In the genomic region with DNA sequence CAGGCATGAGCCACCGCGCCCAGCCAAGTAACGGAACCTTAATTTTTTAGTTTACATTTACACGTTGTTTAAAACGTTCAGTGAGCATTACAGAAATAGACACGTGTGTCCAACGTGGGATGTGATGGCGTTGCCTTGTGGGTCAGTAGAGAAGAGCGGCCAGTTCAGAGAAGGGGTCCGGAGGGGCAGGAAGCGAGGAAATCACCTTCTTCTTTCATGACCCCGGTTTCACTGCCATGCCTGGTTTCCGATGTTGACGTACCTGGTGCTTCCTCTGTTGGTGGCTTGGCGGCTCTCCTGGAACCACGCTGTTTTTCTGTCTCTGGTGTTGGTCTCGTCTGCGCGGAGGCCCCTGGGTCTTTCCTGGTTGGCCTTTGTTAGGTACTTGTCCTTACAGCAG, we compare ENCODE assay signal across 15 cellular contexts. TPM values are rescaled to one million over a fixed set of nuclear protein-coding genes. Genes with fewer than 3 reads are reported as not detected.
A peak's percentile ranks its signal among the peaks of the same experiment; 100 is the strongest.
DNase-seq lines count a peak whose midpoint lies in the region; ATAC-seq and TF ChIP-seq lines count a peak whose summit lies in the region.
"Had no signal": no experiment of that assay in that cellular context is flagged by ENCODE, and none has a peak within 500 bp of the region (broad histone marks: within the 10 kb centered on the region; RNA-seq: fewer than 3 reads in every experiment).

No MANE protein-coding gene starts in this region.

- POLR2A ChIA-PET in Panc1 (lab: Charles Lee), result no interaction called here

- H3K4me3 Mint-ChIP-seq in glutamatergic neuron (ENCODE audit: unreplicated experiment) (no peak overlapping the region), GM23338 (no peak overlapping the region)
- H3K4me3 Mint-ChIP-seq: CD8-positive, alpha-beta memory T cell had no signal

- peaks cover 8% of the 10 kb centered on the region for H3K27me3 Mint-ChIP-seq in glutamatergic neuron (ENCODE audit: unreplicated experiment)
- H3K27me3 Mint-ChIP-seq in GM23338 (ENCODE audit: insufficient read depth, low read depth, poor library complexity), result peaks cover 3% of the 10 kb centered on the region
- H3K27me3 Mint-ChIP-seq: CD8-positive, alpha-beta memory T cell had no signal

- H3K9me3 ChIP-seq in right cardiac atrium (ENCODE audit: control insufficient read depth, low read length) (no peaks in the 10 kb centered on the region), right atrium auricular region (no peaks in the 10 kb centered on the region), Panc1 (ENCODE audit: control insufficient read depth, insufficient read depth, low read depth, low read length) (no peaks in the 10 kb centered on the region), BE2C (no peaks in the 10 kb centered on the region), testis (no peaks in the 10 kb centered on the region)
- H3K9me3 ChIP-seq: BLaER1, Caco-2, HAP-1 had no signal

- in situ Hi-C loops in Panc1 (cut with HindIII; ENCODE audit: low pct_unique_long_range_greater_than_20kb, low sequenced_read_pairs), result no loop called here

- BruUV-seq in Panc1 (replicated peaks; lab: Mats Ljungman, UMichigan), result TSS peak; percentile 48

- DNase-seq in right cardiac atrium (peak in 2 of 3 donors; percentile 8 to 22), right atrium auricular region (ENCODE audit: low spot score) (no peak), Panc1 (ENCODE audit: low read depth, low spot score) (no peak), glutamatergic neuron (no peak), BE2C (no peak), testis (no peak), GM23338 (ENCODE audit: low spot score) (no peak)
- DNase-seq: Caco-2; CD8-positive, alpha-beta memory T cell; DND-41; GDM1; GOT3 had no signal

- ATAC-seq in right cardiac atrium, result no peak
- no peak for ATAC-seq in Panc1
- ATAC-seq in GM23338, result no peak

- H3K27ac ChIP-seq in right cardiac atrium (ENCODE audit: low read length) (no peak overlapping the region), right atrium auricular region (no peak overlapping the region), Panc1 (ENCODE audit: low read length) (no peak overlapping the region), testis (no peak overlapping the region), GM23338 (ENCODE audit: low read depth) (no peak overlapping the region)
- H3K27ac ChIP-seq: BLaER1 had no signal

- no peaks in the 10 kb centered on the region for H3K9me2 ChIP-seq in GM23338 (ENCODE audit: insufficient read depth)

- H3K9me3 Mint-ChIP-seq in glutamatergic neuron (ENCODE audit: unreplicated experiment) (peaks cover 21% of the 10 kb centered on the region), GM23338 (peaks cover 15% of the 10 kb centered on the region)
- H3K9me3 Mint-ChIP-seq: CD8-positive, alpha-beta memory T cell had no signal

- H2AFZ ChIP-seq in GM23338, result no peak overlapping the region

- peaks cover 5% of the 10 kb centered on the region for H3K36me3 Mint-ChIP-seq in glutamatergic neuron (ENCODE audit: unreplicated experiment)
- H3K36me3 Mint-ChIP-seq in GM23338 (ENCODE audit: low read depth), result peaks cover 57% of the 10 kb centered on the region

- TF ChIP-seq POLR2A in testis (IDR thresholded peaks at IDR 0.05), result no peak

- 93% methylated on average over 19 of the region's 19 CpGs for WGBS in right cardiac atrium
- WGBS in testis, 2 donors, result 89 to 91% methylated on average over 19 of the region's 19 CpGs

- H4K20me1 ChIP-seq in GM23338 (replicated peaks; ENCODE audit: insufficient read depth), result peaks cover 14% of the 10 kb centered on the region

- H3K4me2 ChIP-seq in GM23338, result no peak overlapping the region
- H3K4me2 ChIP-seq: BLaER1 had no signal

- H3K36me3 ChIP-seq in right atrium auricular region (peaks cover 32% of the 10 kb centered on the region), Panc1 (ENCODE audit: control insufficient read depth, insufficient read depth, low read length) (no peaks in the 10 kb centered on the region), BE2C (peaks cover 31% of the 10 kb centered on the region), testis (ENCODE audit: low read depth, missing control alignments) (no peaks in the 10 kb centered on the region), GM23338 (ENCODE audit: insufficient read depth) (0 out of 2 replicates have a peak, but pooled peaks cover 3% of the 10 kb centered on the region)

- H3K27me3 ChIP-seq in right cardiac atrium (ENCODE audit: control insufficient read depth, insufficient read depth) (no peaks in the 10 kb centered on the region), right atrium auricular region (no peaks in the 10 kb centered on the region), Panc1 (ENCODE audit: control insufficient read depth, insufficient read depth, low read length) (no peaks in the 10 kb centered on the region), BE2C (no peaks in the 10 kb centered on the region), testis (no peaks in the 10 kb centered on the region), GM23338 (ENCODE audit: insufficient read depth) (no peaks in the 10 kb centered on the region)
- H3K27me3 ChIP-seq: BLaER1 had no signal

- H3K4me3 ChIP-seq in right cardiac atrium (ENCODE audit: low read length) (no peak overlapping the region), right atrium auricular region (no peak overlapping the region), Panc1 (ENCODE audit: low read depth in 2 of 2, low read length in 2 of 2) (no peak overlapping the region), BE2C (ENCODE audit: low read depth, low read length) (no peak overlapping the region), testis (no peak overlapping the region), GM23338 (no peak overlapping the region)
- H3K4me3 ChIP-seq: BLaER1, HAP-1 had no signal

- peaks cover 38% of the 10 kb centered on the region for H3K79me2 ChIP-seq in GM23338 (replicated peaks; ENCODE audit: insufficient read depth)

- H3F3A ChIP-seq in GM23338 (replicated peaks; ENCODE audit: low read depth), result no peaks in the 10 kb centered on the region; the same call in 1 of the 2 replicates

- H3K4me1 Mint-ChIP-seq in glutamatergic neuron (ENCODE audit: low read depth, unreplicated experiment) (peaks cover 11% of the 10 kb centered on the region), GM23338 (no peaks in the 10 kb centered on the region; the same call in 2 of the 3 replicates)

- no peak for TF ChIP-seq CTCF in right atrium auricular region (IDR thresholded peaks at IDR 0.05)
- no peak for TF ChIP-seq CTCF in Panc1 (IDR thresholded peaks at IDR 0.05)
- no peak for TF ChIP-seq CTCF in glutamatergic neuron (IDR thresholded peaks at IDR 0.05; ENCODE audit: partially characterized antibody, unreplicated experiment)
- TF ChIP-seq CTCF in BE2C (IDR thresholded peaks at IDR 0.05; ENCODE audit: low read depth, low read length), result no peak
- no peak for TF ChIP-seq CTCF in testis (IDR thresholded peaks at IDR 0.05)
- TF ChIP-seq CTCF in GM23338 (conservative IDR thresholded peaks at IDR 0.05; ENCODE audit: low read depth in 2 of 2), result no peak

- H3K4me1 ChIP-seq in right cardiac atrium (ENCODE audit: control insufficient read depth, insufficient read depth, low read length), result no peaks in the 10 kb centered on the region
- peaks cover 0 to 15% of the 10 kb centered on the region in 2 donors for H3K4me1 ChIP-seq in right atrium auricular region
- peaks cover 10% of the 10 kb centered on the region for H3K4me1 ChIP-seq in Panc1 (ENCODE audit: control insufficient read depth, insufficient read depth, low read length)
- peaks cover 7% of the 10 kb centered on the region; the same call in 1 of the 2 replicates for H3K4me1 ChIP-seq in BE2C
- H3K4me1 ChIP-seq in testis, result no peaks in the 10 kb centered on the region
- H3K4me1 ChIP-seq in GM23338 (ENCODE audit: insufficient read depth), result no peaks in the 10 kb centered on the region
- H3K4me1 ChIP-seq: Caco-2, HAP-1 had no signal

- H3K27ac Mint-ChIP-seq in glutamatergic neuron (ENCODE audit: unreplicated experiment) (peak overlapping the region; percentile 48), GM23338 (no peak overlapping the region)

- intact Hi-C loops in right cardiac atrium (cut with DNase I), result no loop called here
- intact Hi-C loops in Panc1 (cut with micrococcal nuclease; ENCODE audit: unreplicated experiment), result no loop called here
- intact Hi-C loops in testis (cut with DNase I; ENCODE audit: low total_unique reads), result no loop called here

- CTCF ChIA-PET in Panc1 (lab: Charles Lee), result no interaction called here

TF ChIP-seq in GM23338, 12 proteins besides CTCF, POLR2A, EP300 and RAD21 (continues in another document):
- no peak for TF ChIP-seq ZNF331 (CRISPR knock-in tag; IDR thresholded peaks at IDR 0.05; ENCODE audit: low read depth)

RNA-seq across cellular contexts. Expression of gene PCGF3, which starts 42.8 kb away (rescaled TPM):
- 10 to 100 TPM; 25.0 to 28.6 (median 26.4) TPM for total RNA-seq in right cardiac atrium
- polyA plus RNA-seq in right cardiac atrium, result 30.1 TPM
- 10 to 100 TPM; 17.9 to 22.6 TPM for total RNA-seq in right atrium auricular region
- total RNA-seq in Panc1 (2021; ENCODE audit: unreplicated experiment), result 44.6 TPM
- polyA plus RNA-seq in Panc1 (2012; ENCODE audit: insufficient read length), result 65.6 TPM
- total RNA-seq in glutamatergic neuron (ENCODE audit: unreplicated experiment), result 122 TPM
- polyA plus RNA-seq in BE2C (2012; ENCODE audit: insufficient read depth, insufficient read length, low read depth), result 45.4 TPM
- 10 to 100 TPM; 84.2 to 84.8 TPM for total RNA-seq in testis
- 37.3 TPM for polyA plus RNA-seq in testis (ENCODE audit: insufficient read depth, low read depth, low replicate concordance)
- 49.0 and 53.8 TPM in 2 replicates for total RNA-seq in GM23338 (2014; rRNA removed; shearing (Covaris generic))
- 31.0 and 33.1 TPM in 2 replicates for polyA plus RNA-seq in GM23338 (2016; fragmentation: Nextera tagmentation; extraction: Ambion mirVana)

RNA-seq across cellular contexts. Expression of gene SLC49A3, which starts 59.5 kb away (rescaled TPM):
- total RNA-seq in right cardiac atrium, result 10 to 100 TPM; 13.7 to 19.5 (median 16.9) TPM
- polyA plus RNA-seq in right cardiac atrium, result 10.6 TPM
- total RNA-seq in right atrium auricular region, result 10 to 100 TPM in 1 of 2 donors, 1 to 10 TPM in 1; 10.0 to 12.0 TPM
- total RNA-seq in Panc1 (2021; ENCODE audit: unreplicated experiment), result 0.62 TPM
- 0.59 TPM for polyA plus RNA-seq in Panc1 (2012; ENCODE audit: insufficient read length)
- total RNA-seq in glutamatergic neuron (ENCODE audit: unreplicated experiment), result not detected
- polyA plus RNA-seq in BE2C (2012; ENCODE audit: insufficient read depth, insufficient read length, low read depth), result 0.34 TPM
- 10 to 100 TPM in 1 of 2 donors, 1 to 10 TPM in 1; 7.3 to 10.1 TPM for total RNA-seq in testis
- polyA plus RNA-seq in testis (ENCODE audit: insufficient read depth, low read depth, low replicate concordance), result 23.5 TPM
- total RNA-seq in GM23338 (2014; rRNA removed; shearing (Covaris generic)), result 2.6 and 3.7 TPM in 2 replicates
- 1.1 and 1.3 TPM in 2 replicates for polyA plus RNA-seq in GM23338 (2016; fragmentation: Nextera tagmentation; extraction: Ambion mirVana)
- total RNA-seq: HT1080 had no signal

Comparison
In these comparisons a context has a peak if more than half of its experiments do, and no peak if none do; other contexts are left out.
1. DNase-seq: peak in right cardiac atrium (2 of 3); none in right atrium auricular region (single experiment), Panc1 (single experiment), glutamatergic neuron (single experiment), BE2C (single experiment), testis (single experiment) and GM23338 (single experiment).